ENCODE assay signal across 1 cellular context in the genomic region with DNA sequence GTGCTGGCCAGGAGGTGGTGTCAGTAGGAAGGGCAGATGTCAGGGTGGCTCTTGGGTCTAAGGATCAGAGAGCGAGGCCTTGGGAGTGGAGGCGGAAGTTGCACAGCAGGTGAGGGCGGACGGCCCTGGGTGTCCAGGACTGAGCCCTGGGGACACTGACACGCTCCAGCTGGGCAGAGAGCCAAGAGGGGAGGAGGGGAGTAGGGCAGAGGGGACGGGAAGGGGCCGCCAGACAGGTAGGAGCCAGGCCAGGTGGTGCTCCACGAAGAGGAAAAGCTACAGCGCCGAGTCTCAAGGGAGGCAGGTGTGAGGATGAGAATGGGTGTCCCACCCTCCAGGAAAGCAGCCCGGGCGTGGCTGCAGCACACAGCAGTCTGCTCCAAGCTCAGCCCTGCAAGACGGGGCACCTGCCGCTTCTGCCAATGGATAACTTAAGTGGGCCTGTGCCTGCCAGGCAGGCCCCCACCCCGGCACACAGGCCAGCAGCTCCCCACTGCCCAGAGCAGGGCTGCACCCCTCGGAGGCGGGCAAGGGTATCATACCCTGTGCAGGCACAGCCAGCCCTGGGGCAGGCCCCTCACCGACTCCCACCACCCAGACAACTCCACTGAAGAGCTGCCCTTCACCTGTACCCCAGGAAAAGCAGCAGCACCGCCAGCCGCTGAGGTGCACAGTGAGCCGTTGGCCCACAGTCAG.
TF ChIP-seq lines count a peak whose summit lies in the region.

No MANE protein-coding gene starts in this region.

TF ChIP-seq in HepG2, 621 proteins besides CTCF, POLR2A, EP300 and RAD21 (continued from another document):
- no peak for TF ChIP-seq MBD4 (IDR thresholded peaks at IDR 0.05; ENCODE audit: borderline replicate concordance, low read length)
- peak; percentile 64; the same call in 1 of the 2 replicates for TF ChIP-seq ELF3 (CRISPR knock-in tag; IDR thresholded peaks at IDR 0.05)
- no peak for TF ChIP-seq STAG1 (CRISPR knock-in tag; IDR thresholded peaks at IDR 0.05)
- TF ChIP-seq ZNF234 (CRISPR knock-in tag; conservative IDR thresholded peaks at IDR 0.05) = no peak
- TF ChIP-seq SP1 (IDR thresholded peaks at IDR 0.05) = no peak
- no peak for TF ChIP-seq SP1 (CRISPR knock-in tag; IDR thresholded peaks at IDR 0.05)
- TF ChIP-seq KDM1A (CRISPR knock-in tag; IDR thresholded peaks at IDR 0.05) = 0 out of 2 replicates have a peak, but pooled peaks have one; percentile 45
- no peak for TF ChIP-seq GZF1 (CRISPR knock-in tag; IDR thresholded peaks at IDR 0.05)
- TF ChIP-seq LCORL (IDR thresholded peaks at IDR 0.05) = no peak
- TF ChIP-seq LCORL (CRISPR knock-in tag; IDR thresholded peaks at IDR 0.05) = no peak; the same call in 1 of the 2 replicates
- TF ChIP-seq, protein P1, sequence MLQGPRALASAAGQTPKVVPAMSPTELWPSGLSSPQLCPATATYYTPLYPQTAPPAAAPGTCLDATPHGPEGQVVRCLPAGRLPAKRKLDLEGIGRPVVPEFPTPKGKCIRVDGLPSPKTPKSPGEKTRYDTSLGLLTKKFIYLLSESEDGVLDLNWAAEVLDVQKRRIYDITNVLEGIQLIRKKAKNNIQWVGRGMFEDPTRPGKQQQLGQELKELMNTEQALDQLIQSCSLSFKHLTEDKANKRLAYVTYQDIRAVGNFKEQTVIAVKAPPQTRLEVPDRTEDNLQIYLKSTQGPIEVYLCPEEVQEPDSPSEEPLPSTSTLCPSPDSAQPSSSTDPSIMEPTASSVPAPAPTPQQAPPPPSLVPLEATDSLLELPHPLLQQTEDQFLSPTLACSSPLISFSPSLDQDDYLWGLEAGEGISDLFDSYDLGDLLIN (CRISPR knock-in tag; IDR thresholded peaks at IDR 0.05; ENCODE audit: borderline replicate concordance) = no peak
- TF ChIP-seq, protein P2, sequence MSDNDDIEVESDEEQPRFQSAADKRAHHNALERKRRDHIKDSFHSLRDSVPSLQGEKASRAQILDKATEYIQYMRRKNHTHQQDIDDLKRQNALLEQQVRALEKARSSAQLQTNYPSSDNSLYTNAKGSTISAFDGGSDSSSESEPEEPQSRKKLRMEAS (IDR thresholded peaks at IDR 0.05) = no peak; the same call in 1 of the 2 replicates
- TF ChIP-seq, protein P3, sequence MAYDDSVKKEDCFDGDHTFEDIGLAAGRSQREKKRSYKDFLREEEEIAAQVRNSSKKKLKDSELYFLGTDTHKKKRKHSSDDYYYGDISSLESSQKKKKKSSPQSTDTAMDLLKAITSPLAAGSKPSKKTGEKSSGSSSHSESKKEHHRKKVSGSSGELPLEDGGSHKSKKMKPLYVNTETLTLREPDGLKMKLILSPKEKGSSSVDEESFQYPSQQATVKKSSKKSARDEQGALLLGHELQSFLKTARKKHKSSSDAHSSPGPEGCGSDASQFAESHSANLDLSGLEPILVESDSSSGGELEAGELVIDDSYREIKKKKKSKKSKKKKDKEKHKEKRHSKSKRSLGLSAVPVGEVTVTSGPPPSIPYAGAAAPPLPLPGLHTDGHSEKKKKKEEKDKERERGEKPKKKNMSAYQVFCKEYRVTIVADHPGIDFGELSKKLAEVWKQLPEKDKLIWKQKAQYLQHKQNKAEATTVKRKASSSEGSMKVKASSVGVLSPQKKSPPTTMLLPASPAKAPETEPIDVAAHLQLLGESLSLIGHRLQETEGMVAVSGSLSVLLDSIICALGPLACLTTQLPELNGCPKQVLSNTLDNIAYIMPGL (CRISPR knock-in tag; IDR thresholded peaks at IDR 0.05; ENCODE audit: borderline replicate concordance in 1 of 2, low read depth in 1 of 2) = no peak
- TF ChIP-seq ZMYM3 (CRISPR knock-in tag; IDR thresholded peaks at IDR 0.05) = peak; percentile 91
- TF ChIP-seq, protein P4, sequence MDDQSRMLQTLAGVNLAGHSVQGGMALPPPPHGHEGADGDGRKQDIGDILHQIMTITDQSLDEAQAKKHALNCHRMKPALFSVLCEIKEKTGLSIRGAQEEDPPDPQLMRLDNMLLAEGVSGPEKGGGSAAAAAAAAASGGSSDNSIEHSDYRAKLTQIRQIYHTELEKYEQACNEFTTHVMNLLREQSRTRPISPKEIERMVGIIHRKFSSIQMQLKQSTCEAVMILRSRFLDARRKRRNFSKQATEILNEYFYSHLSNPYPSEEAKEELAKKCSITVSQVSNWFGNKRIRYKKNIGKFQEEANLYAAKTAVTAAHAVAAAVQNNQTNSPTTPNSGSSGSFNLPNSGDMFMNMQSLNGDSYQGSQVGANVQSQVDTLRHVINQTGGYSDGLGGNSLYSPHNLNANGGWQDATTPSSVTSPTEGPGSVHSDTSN (CRISPR knock-in tag; IDR thresholded peaks at IDR 0.05; ENCODE audit: borderline replicate concordance) = no peak
- TF ChIP-seq ESRRA (CRISPR knock-in tag; IDR thresholded peaks at IDR 0.05; ENCODE audit: low read depth) = 0 out of 2 replicates have a peak, but pooled peaks have one; percentile 49
- TF ChIP-seq HNRNPLL (IDR thresholded peaks at IDR 0.05; ENCODE audit: low read depth, low read length, poor library complexity, severe bottlenecking) = no peak
- TF ChIP-seq YEATS2 (CRISPR knock-in tag; IDR thresholded peaks at IDR 0.05; ENCODE audit: borderline replicate concordance) = no peak
- TF ChIP-seq, protein P5, sequence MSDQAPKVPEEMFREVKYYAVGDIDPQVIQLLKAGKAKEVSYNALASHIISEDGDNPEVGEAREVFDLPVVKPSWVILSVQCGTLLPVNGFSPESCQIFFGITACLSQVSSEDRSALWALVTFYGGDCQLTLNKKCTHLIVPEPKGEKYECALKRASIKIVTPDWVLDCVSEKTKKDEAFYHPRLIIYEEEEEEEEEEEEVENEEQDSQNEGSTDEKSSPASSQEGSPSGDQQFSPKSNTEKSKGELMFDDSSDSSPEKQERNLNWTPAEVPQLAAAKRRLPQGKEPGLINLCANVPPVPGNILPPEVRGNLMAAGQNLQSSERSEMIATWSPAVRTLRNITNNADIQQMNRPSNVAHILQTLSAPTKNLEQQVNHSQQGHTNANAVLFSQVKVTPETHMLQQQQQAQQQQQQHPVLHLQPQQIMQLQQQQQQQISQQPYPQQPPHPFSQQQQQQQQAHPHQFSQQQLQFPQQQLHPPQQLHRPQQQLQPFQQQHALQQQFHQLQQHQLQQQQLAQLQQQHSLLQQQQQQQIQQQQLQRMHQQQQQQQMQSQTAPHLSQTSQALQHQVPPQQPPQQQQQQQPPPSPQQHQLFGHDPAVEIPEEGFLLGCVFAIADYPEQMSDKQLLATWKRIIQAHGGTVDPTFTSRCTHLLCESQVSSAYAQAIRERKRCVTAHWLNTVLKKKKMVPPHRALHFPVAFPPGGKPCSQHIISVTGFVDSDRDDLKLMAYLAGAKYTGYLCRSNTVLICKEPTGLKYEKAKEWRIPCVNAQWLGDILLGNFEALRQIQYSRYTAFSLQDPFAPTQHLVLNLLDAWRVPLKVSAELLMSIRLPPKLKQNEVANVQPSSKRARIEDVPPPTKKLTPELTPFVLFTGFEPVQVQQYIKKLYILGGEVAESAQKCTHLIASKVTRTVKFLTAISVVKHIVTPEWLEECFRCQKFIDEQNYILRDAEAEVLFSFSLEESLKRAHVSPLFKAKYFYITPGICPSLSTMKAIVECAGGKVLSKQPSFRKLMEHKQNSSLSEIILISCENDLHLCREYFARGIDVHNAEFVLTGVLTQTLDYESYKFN (CRISPR knock-in tag; conservative IDR thresholded peaks at IDR 0.05) = peak; percentile 42; the same call in 1 of the 2 replicates
- peak; percentile 38; the same call in 1 of the 2 replicates for TF ChIP-seq SAP130 (CRISPR knock-in tag; IDR thresholded peaks at IDR 0.05; ENCODE audit: low read depth)
- no peak for TF ChIP-seq ZMYM2 (CRISPR knock-in tag; IDR thresholded peaks at IDR 0.05)
- TF ChIP-seq, protein P6, sequence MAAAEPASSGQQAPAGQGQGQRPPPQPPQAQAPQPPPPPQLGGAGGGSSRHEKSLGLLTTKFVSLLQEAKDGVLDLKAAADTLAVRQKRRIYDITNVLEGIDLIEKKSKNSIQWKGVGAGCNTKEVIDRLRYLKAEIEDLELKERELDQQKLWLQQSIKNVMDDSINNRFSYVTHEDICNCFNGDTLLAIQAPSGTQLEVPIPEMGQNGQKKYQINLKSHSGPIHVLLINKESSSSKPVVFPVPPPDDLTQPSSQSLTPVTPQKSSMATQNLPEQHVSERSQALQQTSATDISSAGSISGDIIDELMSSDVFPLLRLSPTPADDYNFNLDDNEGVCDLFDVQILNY (CRISPR knock-in tag; conservative IDR thresholded peaks at IDR 0.05) = no peak
- TF ChIP-seq, protein P7, sequence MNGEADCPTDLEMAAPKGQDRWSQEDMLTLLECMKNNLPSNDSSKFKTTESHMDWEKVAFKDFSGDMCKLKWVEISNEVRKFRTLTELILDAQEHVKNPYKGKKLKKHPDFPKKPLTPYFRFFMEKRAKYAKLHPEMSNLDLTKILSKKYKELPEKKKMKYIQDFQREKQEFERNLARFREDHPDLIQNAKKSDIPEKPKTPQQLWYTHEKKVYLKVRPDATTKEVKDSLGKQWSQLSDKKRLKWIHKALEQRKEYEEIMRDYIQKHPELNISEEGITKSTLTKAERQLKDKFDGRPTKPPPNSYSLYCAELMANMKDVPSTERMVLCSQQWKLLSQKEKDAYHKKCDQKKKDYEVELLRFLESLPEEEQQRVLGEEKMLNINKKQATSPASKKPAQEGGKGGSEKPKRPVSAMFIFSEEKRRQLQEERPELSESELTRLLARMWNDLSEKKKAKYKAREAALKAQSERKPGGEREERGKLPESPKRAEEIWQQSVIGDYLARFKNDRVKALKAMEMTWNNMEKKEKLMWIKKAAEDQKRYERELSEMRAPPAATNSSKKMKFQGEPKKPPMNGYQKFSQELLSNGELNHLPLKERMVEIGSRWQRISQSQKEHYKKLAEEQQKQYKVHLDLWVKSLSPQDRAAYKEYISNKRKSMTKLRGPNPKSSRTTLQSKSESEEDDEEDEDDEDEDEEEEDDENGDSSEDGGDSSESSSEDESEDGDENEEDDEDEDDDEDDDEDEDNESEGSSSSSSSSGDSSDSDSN (CRISPR knock-in tag; IDR thresholded peaks at IDR 0.05) = 0 out of 2 replicates have a peak, but pooled peaks have one; percentile 17
- TF ChIP-seq, protein P8, sequence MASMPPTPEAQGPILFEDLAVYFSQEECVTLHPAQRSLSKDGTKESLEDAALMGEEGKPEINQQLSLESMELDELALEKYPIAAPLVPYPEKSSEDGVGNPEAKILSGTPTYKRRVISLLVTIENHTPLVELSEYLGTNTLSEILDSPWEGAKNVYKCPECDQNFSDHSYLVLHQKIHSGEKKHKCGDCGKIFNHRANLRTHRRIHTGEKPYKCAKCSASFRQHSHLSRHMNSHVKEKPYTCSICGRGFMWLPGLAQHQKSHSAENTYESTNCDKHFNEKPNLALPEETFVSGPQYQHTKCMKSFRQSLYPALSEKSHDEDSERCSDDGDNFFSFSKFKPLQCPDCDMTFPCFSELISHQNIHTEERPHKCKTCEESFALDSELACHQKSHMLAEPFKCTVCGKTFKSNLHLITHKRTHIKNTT (CRISPR knock-in tag; IDR thresholded peaks at IDR 0.05) = no peak
- TF ChIP-seq KLF12 (CRISPR knock-in tag; IDR thresholded peaks at IDR 0.05; ENCODE audit: borderline replicate concordance) = no peak
